ENCODE assay signal across 16 cellular contexts in genomic region chr6:156852858-156853216, GRCh38.
DNase-seq lines count a peak whose midpoint lies in the region; ATAC-seq and TF ChIP-seq lines count a peak whose summit lies in the region.
"Had no signal": no experiment of that assay in that cellular context is flagged by ENCODE, and none has a peak within 500 bp of the region (broad histone marks: within the 10 kb centered on the region; RNA-seq: fewer than 3 reads in every experiment).

No MANE protein-coding gene starts in this region.

- peak overlapping the region in 8 of 10 donors; percentile 2 to 76 (median 66) for H3K27ac ChIP-seq in heart right ventricle

- H3K9me3 ChIP-seq in heart right ventricle (no peaks in the 10 kb centered on the region), NT2/D1 (ENCODE audit: insufficient read depth, low read length) (no peaks in the 10 kb centered on the region), iPS-15b (ENCODE audit: control insufficient read depth, insufficient read depth, low read length) (no peaks in the 10 kb centered on the region)

- H3K27me3 ChIP-seq in heart right ventricle, result no peaks in the 10 kb centered on the region
- no peaks in the 10 kb centered on the region for H3K27me3 ChIP-seq in NT2/D1 (ENCODE audit: insufficient read depth, insufficient read length)
- H3K27me3 ChIP-seq in iPS-15b (ENCODE audit: control insufficient read depth, insufficient read depth, low read length), result no peaks in the 10 kb centered on the region

- H3K36me3 Mint-ChIP-seq in stimulated activated memory B cell treated with anti-CD40 and anti-IgM and Interleukin-4, amounts not matched to agents 10 μg/mL and 1 μg/mL and 100 μg/mL, for 72 hours, result peaks cover 2% of the 10 kb centered on the region
- H3K36me3 Mint-ChIP-seq: CD14-positive monocyte had no signal

- H3K4me1 Mint-ChIP-seq in stimulated activated memory B cell treated with anti-CD40 and anti-IgM and Interleukin-4, amounts not matched to agents 10 μg/mL and 1 μg/mL and 100 μg/mL, for 72 hours, result peaks cover 97% of the 10 kb centered on the region

- H3K9me3 Mint-ChIP-seq in stimulated activated memory B cell treated with anti-CD40 and anti-IgM and Interleukin-4, amounts not matched to agents 10 μg/mL and 1 μg/mL and 100 μg/mL, for 72 hours, result no peaks in the 10 kb centered on the region
- H3K9me3 Mint-ChIP-seq: CD14-positive monocyte; stimulated activated naive CD8-positive, alpha-beta T cell treated with anti-CD3 and anti-CD28 coated beads, Interleukin-15, amount 100 ng/mL, for 72 hours had no signal

- H3K4me1 ChIP-seq in heart right ventricle (peaks cover 19 to 89% (median 75%) of the 10 kb centered on the region in 9 donors), NT2/D1 (ENCODE audit: insufficient read depth, insufficient read length) (peaks cover 4% of the 10 kb centered on the region), iPS-15b (ENCODE audit: control insufficient read depth, insufficient read depth, low read length) (peaks cover 57% of the 10 kb centered on the region)

- no peak overlapping the region for H3K4me3 Mint-ChIP-seq in stimulated activated memory B cell treated with anti-CD40 and anti-IgM and Interleukin-4, amounts not matched to agents 10 μg/mL and 1 μg/mL and 100 μg/mL, for 72 hours
- H3K4me3 Mint-ChIP-seq: CD14-positive monocyte; stimulated activated naive CD8-positive, alpha-beta T cell treated with anti-CD3 and anti-CD28 coated beads, Interleukin-15, amount 100 ng/mL, for 72 hours had no signal

- no peak overlapping the region for H3K9ac ChIP-seq in NT2/D1 (ENCODE audit: insufficient read length, low read depth)
- H3K9ac ChIP-seq in iPS-15b (ENCODE audit: low read depth, low read length), result no peak overlapping the region

- 58 to 64% methylated on average over 1 of the region's 1 CpG for WGBS in heart right ventricle, 2 donors

- H3K4me3 ChIP-seq in heart right ventricle, result no peak overlapping the region
- H3K4me3 ChIP-seq in NT2/D1 (ENCODE audit: insufficient read length, low read depth), result no peak overlapping the region
- H3K4me3 ChIP-seq in iPS-15b (ENCODE audit: low read depth, low read length), result peak overlapping the region; percentile 24

- DNase-seq in heart right ventricle, result no peak
- no peak for DNase-seq in Right ventricle myocardium inferior (ENCODE audit: missing footprints)
- peak; percentile 72 for DNase-seq in NT2/D1 (ENCODE audit: low read depth, low spot score)
- no peak for DNase-seq in stimulated activated naive CD4-positive, alpha-beta T cell treated with Interleukin-2 at 50 U/mL for 16 hours (lab: John Stamatoyannopoulos, UW)
- DNase-seq in activated naive CD4-positive, alpha-beta T cell treated with Interleukin-2 at 50 U/mL for 16 hours, result no peak
- DNase-seq: activated CD4-positive, alpha-beta T cell treated with anti-CD3 and anti-CD28 coated beads for 1 hour; activated CD8-positive, alpha-beta memory T cell treated with anti-CD3 and anti-CD28 coated beads, Interleukin-2, amount 50 U/mL, for 4 hours; activated gamma-delta T cell; DMS53; hypothalamus; SHP77 treated with DMSO at 0.1 percent for 48 hours; stimulated activated naive CD8-positive, alpha-beta T cell treated with anti-CD3 and anti-CD28 coated beads, Interleukin-15, amount 100 ng/mL, for 72 hours had no signal

- no peaks in the 10 kb centered on the region for H3K27me3 Mint-ChIP-seq in stimulated activated memory B cell treated with anti-CD40 and anti-IgM and Interleukin-4, amounts not matched to agents 10 μg/mL and 1 μg/mL and 100 μg/mL, for 72 hours
- H3K27me3 Mint-ChIP-seq: stimulated activated naive CD8-positive, alpha-beta T cell treated with anti-CD3 and anti-CD28 coated beads, Interleukin-15, amount 100 ng/mL, for 72 hours had no signal

- intact Hi-C loops in heart right ventricle (cut with DNase I), result no loop called here
- intact Hi-C loops in Right ventricle myocardium inferior (cut with DNase I), result no loop called here

- H3K36me3 ChIP-seq in heart right ventricle, result no peaks in the 10 kb centered on the region
- no peaks in the 10 kb centered on the region for H3K36me3 ChIP-seq in NT2/D1 (ENCODE audit: insufficient read depth, insufficient read length, low read length)
- H3K36me3 ChIP-seq in iPS-15b (ENCODE audit: control insufficient read depth, insufficient read depth, low read length), result no peaks in the 10 kb centered on the region

- ATAC-seq in heart right ventricle (no peak), Right ventricle myocardium inferior (no peak), HG02571 (IDR thresholded peaks at IDR 0.05; ENCODE audit: unreplicated experiment) (no peak)
- ATAC-seq in stimulated activated memory B cell treated with anti-CD40 and anti-IgM and Interleukin-4, amounts not matched to agents 10 μg/mL and 1 μg/mL and 100 μg/mL, for 72 hours, result no peak

- H3K27ac Mint-ChIP-seq in stimulated activated memory B cell treated with anti-CD40 and anti-IgM and Interleukin-4, amounts not matched to agents 10 μg/mL and 1 μg/mL and 100 μg/mL, for 72 hours, result peak overlapping the region; percentile 62

- no peak for TF ChIP-seq CTCF in heart right ventricle (IDR thresholded peaks at IDR 0.05)
